In genomic region chr13:99346328-99347070, GRCh38 we compare ENCODE assay signal across 17 cellular contexts. TPM values are rescaled to one million over a fixed set of nuclear protein-coding genes. Genes with fewer than 3 reads are reported as not detected.
DNase-seq lines count a peak whose midpoint lies in the region; ATAC-seq and TF ChIP-seq lines count a peak whose summit lies in the region.
"Had no signal": no experiment of that assay in that cellular context is flagged by ENCODE, and none has a peak within 500 bp of the region (broad histone marks: within the 10 kb centered on the region; RNA-seq: fewer than 3 reads in every experiment).

No MANE protein-coding gene starts in this region.

- no peaks in the 10 kb centered on the region for H3K27me3 ChIP-seq in foreskin keratinocyte
- H3K27me3 ChIP-seq in dorsolateral prefrontal cortex = no peaks in the 10 kb centered on the region
- no peaks in the 10 kb centered on the region for H3K27me3 ChIP-seq in tibial nerve
- H3K27me3 ChIP-seq: brain microvascular endothelial cell, MG63 had no signal

- CTCF ChIA-PET in T-cell (lab: Charles Lee) = interaction anchor here in 1 of 2 donors (0.5 kb wide), 1 partner anchor 63 kb away, joined by 6 read pairs; no protein-coding TSS in a partner anchor

- ATAC-seq in T-cell (replicated peaks in 1 of 4) (no peak), foreskin keratinocyte (peak; percentile 38)
- ATAC-seq: right cardiac atrium had no signal

- H3K4me3 ChIP-seq in dorsolateral prefrontal cortex = no peak overlapping the region
- no peak overlapping the region for H3K4me3 ChIP-seq in tibial nerve
- H3K4me3 ChIP-seq: MG63 had no signal

- TF ChIP-seq POLR2A in tibial nerve (IDR thresholded peaks at IDR 0.05) = no peak

- H3K4me3 Mint-ChIP-seq in activated naive CD4-positive, alpha-beta T cell treated with anti-CD3 and anti-CD28 coated beads, Interleukin-2, amount 50 U/mL, for 24 hours = no peak overlapping the region
- H3K4me3 Mint-ChIP-seq in T-cell (no peak overlapping the region), type B pancreatic cell (no peak overlapping the region)

- H3K9me3 Mint-ChIP-seq in activated naive CD4-positive, alpha-beta T cell treated with anti-CD3 and anti-CD28 coated beads, Interleukin-2, amount 50 U/mL, for 24 hours = no peaks in the 10 kb centered on the region
- no peaks in the 10 kb centered on the region for H3K9me3 Mint-ChIP-seq in T-cell
- no peaks in the 10 kb centered on the region for H3K9me3 Mint-ChIP-seq in type B pancreatic cell

- intact Hi-C loops in dorsolateral prefrontal cortex (cut with DNase I) = no loop called here

- TF ChIP-seq CTCF in foreskin keratinocyte (conservative IDR thresholded peaks at IDR 0.05) (no peak), type B pancreatic cell (conservative IDR thresholded peaks at IDR 0.05) (no peak), dorsolateral prefrontal cortex (IDR thresholded peaks at IDR 0.05 in 54 of 56, conservative IDR thresholded peaks at IDR 0.05 in 2 of 56; ENCODE audit: low read depth in 1 of 56, partially characterized antibody in 56 of 56) (no peak), tibial nerve (IDR thresholded peaks at IDR 0.05) (no peak)

- H3K27me3 Mint-ChIP-seq in activated naive CD4-positive, alpha-beta T cell treated with anti-CD3 and anti-CD28 coated beads, Interleukin-2, amount 50 U/mL, for 24 hours = no peaks in the 10 kb centered on the region
- H3K27me3 Mint-ChIP-seq in T-cell (no peaks in the 10 kb centered on the region), type B pancreatic cell (no peaks in the 10 kb centered on the region)

- no peaks in the 10 kb centered on the region for H3K4me1 ChIP-seq in foreskin keratinocyte
- no peaks in the 10 kb centered on the region for H3K4me1 ChIP-seq in tibial nerve

- H3K9me3 ChIP-seq in tibial nerve = no peaks in the 10 kb centered on the region
- H3K9me3 ChIP-seq: MG63 had no signal

- peak overlapping the region; percentile 86 for H3K27ac Mint-ChIP-seq in activated naive CD4-positive, alpha-beta T cell treated with anti-CD3 and anti-CD28 coated beads, Interleukin-2, amount 50 U/mL, for 24 hours
- H3K27ac Mint-ChIP-seq in T-cell (peak overlapping the region; percentile 99), type B pancreatic cell (peak overlapping the region; percentile 46)

- H3K36me3 ChIP-seq in tibial nerve = peaks cover 0 to 77% (median 0%) of the 10 kb centered on the region in 3 donors

- POLR2A ChIA-PET in T-cell (lab: Charles Lee) = interaction anchor here (0.6 to 0.7 kb wide), 3 partner anchors 9 to 146 kb away, joined by 3 to 7 read pairs (median 5); partner anchors contain the start of gene UBAC2 (in 1 of the 2)

- H3K27ac ChIP-seq in foreskin keratinocyte = no peak overlapping the region
- H3K27ac ChIP-seq in dorsolateral prefrontal cortex = peak overlapping the region in 1 of 59 donors; percentile 52
- H3K27ac ChIP-seq in tibial nerve = no peak overlapping the region
- H3K27ac ChIP-seq: brain microvascular endothelial cell had no signal

- peaks cover 87% of the 10 kb centered on the region for H3K4me1 Mint-ChIP-seq in activated naive CD4-positive, alpha-beta T cell treated with anti-CD3 and anti-CD28 coated beads, Interleukin-2, amount 50 U/mL, for 24 hours
- H3K4me1 Mint-ChIP-seq in T-cell (peaks cover 74 to 93% (median 90%) of the 10 kb centered on the region in 3 donors), type B pancreatic cell (ENCODE audit: unreplicated experiment) (peaks cover 3% of the 10 kb centered on the region)

- peaks cover 38% of the 10 kb centered on the region for H3K36me3 Mint-ChIP-seq in activated naive CD4-positive, alpha-beta T cell treated with anti-CD3 and anti-CD28 coated beads, Interleukin-2, amount 50 U/mL, for 24 hours
- peaks cover 86% of the 10 kb centered on the region for H3K36me3 Mint-ChIP-seq in T-cell
- peaks cover 43% of the 10 kb centered on the region for H3K36me3 Mint-ChIP-seq in type B pancreatic cell

- no peak for DNase-seq in activated naive CD4-positive, alpha-beta T cell treated with anti-CD3 and anti-CD28 coated beads, Interleukin-2, amount 50 U/mL, for 16 hours
- DNase-seq in T-cell (no peak), foreskin keratinocyte (no peak), type B pancreatic cell (ENCODE audit: extremely low spot score, unreplicated experiment) (no peak), dorsolateral prefrontal cortex (no peak), tibial nerve (ENCODE audit: low spot score in 2 of 2) (no peak), NOMO-1 treated with dmso at 0.1 percent for 144 hours (lab: John Stamatoyannopoulos, UW; ENCODE audit: unreplicated experiment) (no peak)
- DNase-seq: brain microvascular endothelial cell; DMS 273 treated with DMSO at 0.1 percent for 48 hours; effector CD8-positive, alpha-beta T cell; hypothalamus; MG63; midbrain; NCI-H187; nucleus accumbens; right cardiac atrium had no signal

- 84 to 86% methylated on average over 12 of the region's 12 CpGs for WGBS in tibial nerve, 2 donors

- TF ChIP-seq EP300 in tibial nerve (IDR thresholded peaks at IDR 0.05) = no peak

RNA-seq across cellular contexts. Expression of gene GPR183, which starts 39.3 kb away (rescaled TPM):
- total RNA-seq in T-cell = 100 to 1,000 TPM in 3 of 5 donors, 10 to 100 TPM in 2; 69.9 to 152 (median 100) TPM
- not detected in 2 replicates for total RNA-seq in foreskin keratinocyte
- polyA plus RNA-seq in foreskin keratinocyte = not detected in 2 replicates
- total RNA-seq in type B pancreatic cell (ENCODE audit: low replicate concordance) = not detected in 2 replicates
- 10 to 100 TPM in 3 of 120 experiments, 1 to 10 TPM in 81, under 1 TPM in 32, not detected in 4; 0.29 to 16.2 (median 1.7) TPM for total RNA-seq in dorsolateral prefrontal cortex
- 10 to 100 TPM in 3 of 4 donors, 1 to 10 TPM in 1; 6.3 to 20.4 (median 13.1) TPM for total RNA-seq in tibial nerve

Comparison
In these comparisons a context has a peak if more than half of its experiments do, and no peak if none do; other contexts are left out.
1. H3K27ac Mint-ChIP-seq: peak in every context shown above with its lines; median percentile 99 in T-cell; 86 in activated naive CD4-positive, alpha-beta T cell treated with anti-CD3 and anti-CD28 coated beads, Interleukin-2, amount 50 U/mL, for 24 hours; 46 in type B pancreatic cell.